14 cellular contexts compared by ENCODE assay signal in genomic region chr17:43410557-43411368, GRCh38. TPM values are rescaled to one million over a fixed set of nuclear protein-coding genes. Genes with fewer than 3 reads are reported as not detected.
DNase-seq lines count a peak whose midpoint lies in the region; ATAC-seq and TF ChIP-seq lines count a peak whose summit lies in the region.
"Had no signal": no experiment of that assay in that cellular context is flagged by ENCODE, and none has a peak within 500 bp of the region (broad histone marks: within the 10 kb centered on the region; RNA-seq: fewer than 3 reads in every experiment).

No MANE protein-coding gene starts in this region.

- H3K4me3 ChIP-seq in Caco-2 (ENCODE audit: low read depth, low read length), result no peak overlapping the region
- no peak overlapping the region for H3K4me3 ChIP-seq in PC-9
- H3K4me3 ChIP-seq in fibroblast of lung (replicated peaks in 1 of 4; ENCODE audit: control extremely low read depth in 1 of 4, insufficient read depth in 1 of 4, low read depth in 3 of 4, low read length in 4 of 4), result no peak overlapping the region
- H3K4me3 ChIP-seq: cardiac muscle cell had no signal

- no peak overlapping the region for H3K9ac ChIP-seq in fibroblast of lung (ENCODE audit: insufficient read depth, low read length)

- H3K4me1 Mint-ChIP-seq in Caco-2 (ENCODE audit: low read depth, unreplicated experiment) (peaks cover 39% of the 10 kb centered on the region), nephron (peaks cover 40% of the 10 kb centered on the region)

- BruUV-seq in Caco-2 (replicated peaks; lab: Mats Ljungman, UMichigan), result no TSS peak
- no TSS peak for BruUV-seq in PC-9 (replicated peaks; lab: Mats Ljungman, UMichigan)

- H3K36me3 Mint-ChIP-seq in Caco-2 (ENCODE audit: insufficient read depth, unreplicated experiment), result peaks cover 6% of the 10 kb centered on the region
- H3K36me3 Mint-ChIP-seq in nephron (ENCODE audit: low read depth), result no peaks in the 10 kb centered on the region
- H3K36me3 Mint-ChIP-seq: activated CD4-positive, alpha-beta memory T cell treated with anti-CD3 and anti-CD28 coated beads for 36 hours had no signal

- no peaks in the 10 kb centered on the region for H3K79me2 ChIP-seq in PC-9 (ENCODE audit: low read depth)
- H3K79me2 ChIP-seq in fibroblast of lung (ENCODE audit: control insufficient read depth, insufficient read depth, low read length), result no peaks in the 10 kb centered on the region

- TF ChIP-seq CTCF in Caco-2 (IDR thresholded peaks at IDR 0.05; ENCODE audit: insufficient read depth in 1 of 2, low read depth in 1 of 2, low read length in 1 of 2, severe bottlenecking in 1 of 2, unreplicated experiment in 1 of 2), result no peak
- TF ChIP-seq CTCF in PC-9 (conservative IDR thresholded peaks at IDR 0.05), result no peak
- TF ChIP-seq CTCF in fibroblast of lung (conservative IDR thresholded peaks at IDR 0.05 in 1 of 2, IDR thresholded peaks at IDR 0.05 in 1 of 2; ENCODE audit: low read depth in 1 of 2, low read length in 2 of 2), result no peak
- no peak for TF ChIP-seq CTCF in nephron (IDR thresholded peaks at IDR 0.05; ENCODE audit: unreplicated experiment in 3 of 3)

- ATAC-seq in HG02852 (IDR thresholded peaks at IDR 0.05; ENCODE audit: unreplicated experiment) (no peak), HG03175 (IDR thresholded peaks at IDR 0.05; ENCODE audit: unreplicated experiment) (no peak)
- ATAC-seq: stimulated activated naive CD8-positive, alpha-beta T cell treated with anti-CD3 and anti-CD28 coated beads, Interleukin-15, Interleukin-2, amounts not matched to agents 100 U/mL and 50 U/mL, for 24 hours had no signal

- H3K4me1 ChIP-seq in Caco-2, result peaks cover 24% of the 10 kb centered on the region
- H3K4me1 ChIP-seq in PC-9 (replicated peaks; ENCODE audit: insufficient read depth), result peaks cover 47% of the 10 kb centered on the region
- H3K4me1 ChIP-seq in fibroblast of lung (ENCODE audit: control insufficient read depth, extremely low read depth, insufficient read depth, low read length), result peaks cover 12% of the 10 kb centered on the region

- no peaks in the 10 kb centered on the region for H3K9me2 ChIP-seq in PC-9 (ENCODE audit: insufficient read depth)

- H3K9me3 Mint-ChIP-seq in Caco-2 (ENCODE audit: unreplicated experiment) (no peaks in the 10 kb centered on the region), nephron (no peaks in the 10 kb centered on the region)
- H3K9me3 Mint-ChIP-seq: activated CD4-positive, alpha-beta memory T cell treated with anti-CD3 and anti-CD28 coated beads for 36 hours had no signal

- H3K9me3 ChIP-seq in Caco-2, result no peaks in the 10 kb centered on the region
- H3K9me3 ChIP-seq in PC-9 (ENCODE audit: insufficient read depth, low read depth), result no peaks in the 10 kb centered on the region
- no peaks in the 10 kb centered on the region for H3K9me3 ChIP-seq in fibroblast of lung (ENCODE audit: control insufficient read depth, insufficient read depth, low read depth, low read length)

- H4K20me1 ChIP-seq in PC-9 (ENCODE audit: insufficient read depth), result no peaks in the 10 kb centered on the region
- no peaks in the 10 kb centered on the region for H4K20me1 ChIP-seq in fibroblast of lung (ENCODE audit: control insufficient read depth, extremely low read depth, insufficient read depth, low read length)

- intact Hi-C loops in Caco-2 (cut with micrococcal nuclease; ENCODE audit: unreplicated experiment) (no loop called here), PC-9 (cut with micrococcal nuclease; ENCODE audit: unreplicated experiment) (no loop called here)

- POLR2A ChIA-PET in Caco-2 (lab: Charles Lee) (interaction anchor here (1.6 kb wide), 1 partner anchor 12 kb away, joined by 4 read pairs; the partner anchor contains the start of gene ARL4D), PC-9 (lab: Charles Lee; ENCODE audit: unreplicated experiment) (interaction anchor here (0.5 to 0.6 kb wide), 2 partner anchors 8 to 114 kb away, joined by 4 read pairs; no protein-coding TSS in a partner anchor)

- H2AFZ ChIP-seq in PC-9 (no peak overlapping the region), fibroblast of lung (ENCODE audit: low read length) (peak overlapping the region; percentile 1)

- H3K27me3 ChIP-seq in Caco-2 (replicated peaks; ENCODE audit: control insufficient read depth, insufficient read depth, low read length), result no peaks in the 10 kb centered on the region
- no peaks in the 10 kb centered on the region for H3K27me3 ChIP-seq in PC-9 (ENCODE audit: insufficient read depth, low read depth)
- no peaks in the 10 kb centered on the region for H3K27me3 ChIP-seq in fibroblast of lung (ENCODE audit: control insufficient read depth, insufficient read depth, low read length)
- H3K27me3 ChIP-seq: cardiac muscle cell had no signal

- H3K36me3 ChIP-seq in Caco-2 (ENCODE audit: control insufficient read depth, insufficient read depth, low read length) (no peaks in the 10 kb centered on the region), PC-9 (ENCODE audit: low read depth) (no peaks in the 10 kb centered on the region), fibroblast of lung (ENCODE audit: control insufficient read depth, insufficient read depth, low read length) (no peaks in the 10 kb centered on the region)
- H3K36me3 ChIP-seq: cardiac muscle cell had no signal

- H3K27me3 Mint-ChIP-seq in Caco-2 (ENCODE audit: insufficient read depth, unreplicated experiment), result no peaks in the 10 kb centered on the region
- peaks cover 13% of the 10 kb centered on the region for H3K27me3 Mint-ChIP-seq in nephron (ENCODE audit: low read depth)

- CTCF ChIA-PET in Caco-2 (lab: Charles Lee) (no interaction called here), PC-9 (lab: Charles Lee) (no interaction called here)

- no peak for DNase-seq in Caco-2
- no peak for DNase-seq in PC-9
- DNase-seq in fibroblast of lung (ENCODE audit: low read depth in 2 of 2), result no peak
- DNase-seq in activated CD4-positive, CD25-positive, alpha-beta regulatory T cell treated with anti-CD3 and anti-CD28 coated beads, Interleukin-2, amount 50 U/mL, for 72 hours, result no peak
- DNase-seq in activated gamma-delta T cell (lab: John Stamatoyannopoulos, UW), result no peak
- DNase-seq: activated CD4-positive, alpha-beta memory T cell treated with anti-CD3 and anti-CD28 coated beads for 36 hours; NCI-H1105 treated with DMSO at 0.1 percent for 48 hours; RPMI8226; stimulated activated CD4-positive, alpha-beta T cell treated with anti-CD3 and anti-CD28 coated beads, Interleukin-4, amount 100 ng/mL, for 24 hours; stimulated activated naive CD8-positive, alpha-beta T cell treated with anti-CD3 and anti-CD28 coated beads, Interleukin-15, Interleukin-2, amounts not matched to agents 100 U/mL and 50 U/mL, for 24 hours had no signal

- H3K27ac Mint-ChIP-seq in Caco-2 (ENCODE audit: unreplicated experiment), result peak overlapping the region; percentile 95
- peak overlapping the region; percentile 27 to 78 (median 50) for H3K27ac Mint-ChIP-seq in nephron
- H3K27ac Mint-ChIP-seq: activated CD4-positive, alpha-beta memory T cell treated with anti-CD3 and anti-CD28 coated beads for 36 hours had no signal

- H3K4me2 ChIP-seq in PC-9, result no peak overlapping the region
- no peak overlapping the region for H3K4me2 ChIP-seq in fibroblast of lung (ENCODE audit: extremely low read depth, insufficient read depth, low read length)

- H3K4me3 Mint-ChIP-seq in Caco-2 (ENCODE audit: unreplicated experiment), result no peak overlapping the region
- H3K4me3 Mint-ChIP-seq in nephron, result no peak overlapping the region
- H3K4me3 Mint-ChIP-seq: activated CD4-positive, alpha-beta memory T cell treated with anti-CD3 and anti-CD28 coated beads for 36 hours had no signal

- H3K27ac ChIP-seq in PC-9, result peak overlapping the region; percentile 87; the same call in 1 of the 2 replicates
- no peak overlapping the region for H3K27ac ChIP-seq in fibroblast of lung (ENCODE audit: insufficient read depth, low read length)
- H3K27ac ChIP-seq: cardiac muscle cell had no signal

- peaks cover 8% of the 10 kb centered on the region; the same call in 1 of the 2 replicates for H3F3A ChIP-seq in PC-9 (ENCODE audit: insufficient read depth, low read depth)

RNA-seq across cellular contexts. Expression of gene ARL4D, which starts 12.0 kb away (rescaled TPM):
- total RNA-seq in Caco-2 (2022) (16.0 and 19.9 TPM in 2 replicates), PC-9 (2021) (8.8 and 11.6 TPM in 2 replicates), fibroblast of lung (46.4 and 60.6 TPM in 2 replicates)
- polyA plus RNA-seq in fibroblast of lung, result 12.5 and 14.0 TPM in 2 replicates
- 12.3 and 14.6 TPM in 2 replicates for polyA plus RNA-seq in fibroblast of lung (2012)
- polyA minus RNA-seq in fibroblast of lung (ENCODE audit: low replicate concordance), result 10.4 and 17.2 TPM in 2 replicates
